In genomic region chr12:47417960-47418359, GRCh38 we compare ENCODE assay signal across 35 cellular contexts.
"Had no signal": no experiment of that assay in that cellular context is flagged by ENCODE, and none has a peak within 500 bp of the region (broad histone marks: within the 10 kb centered on the region; RNA-seq: fewer than 3 reads in every experiment).

No MANE protein-coding gene starts in this region.

- H3K4me3 ChIP-seq: adrenal gland, body of pancreas, breast epithelium had no signal

- H3K27me3 Mint-ChIP-seq: activated CD4-positive, alpha-beta memory T cell treated with anti-CD3 and anti-CD28 coated beads for 36 hours; activated CD4-positive, alpha-beta T cell treated with anti-CD3 and anti-CD28 coated beads, Interleukin-2, amount 10 ng/mL, durations not matched to agents 24 days and 14 days; activated CD8-positive, alpha-beta T cell treated with anti-CD3 and anti-CD28 coated beads for 36 hours; activated naive CD4-positive, alpha-beta T cell treated with anti-CD3 and anti-CD28 coated beads, Interleukin-2, amount 10 ng/mL, durations not matched to agents 7 days and 5 days; activated naive CD4-positive, alpha-beta T cell treated with anti-CD3 and anti-CD28 coated beads, Interleukin-2, amount 50 U/mL, for 24 hours; activated naive CD8-positive, alpha-beta T cell; activated naive CD8-positive, alpha-beta T cell treated with anti-CD3 and anti-CD28 coated beads, Interleukin-2, amount 10 ng/mL, durations not matched to agents 7 days and 5 days had no signal

- DNase-seq: activated B cell treated with CpG ODN at 0.5 μM for 24 hours; activated CD4-positive, alpha-beta memory T cell treated with anti-CD3 and anti-CD28 coated beads for 36 hours; activated CD4-positive, alpha-beta T cell treated with anti-CD3 and anti-CD28 coated beads, Interleukin-2, amount 10 ng/mL, durations not matched to agents 24 days and 14 days; activated CD4-positive, alpha-beta T cell treated with anti-CD3 and anti-CD28 coated beads, Interleukin-2, amount 50 U/mL, for 1 hour; activated CD4-positive, alpha-beta T cell treated with anti-CD3 and anti-CD28 coated beads, Interleukin-2, amount 50 U/mL, for 4 hours; activated CD4-positive, CD25-positive, alpha-beta regulatory T cell treated with anti-CD3 and anti-CD28 coated beads, Interleukin-2, amount 50 U/mL, for 72 hours; activated CD8-positive, alpha-beta memory T cell treated with anti-CD3 and anti-CD28 coated beads, Interleukin-2, amount 50 U/mL, for 4 hours; activated CD8-positive, alpha-beta T cell treated with anti-CD3 and anti-CD28 coated beads for 36 hours; activated effector memory CD4-positive, alpha-beta T cell treated with Interleukin-2 at 50 U/mL for 16 hours; activated gamma-delta T cell; activated naive CD4-positive, alpha-beta T cell treated with anti-CD3 and anti-CD28 coated beads, Interleukin-2, amount 10 ng/mL, durations not matched to agents 7 days and 5 days; activated naive CD4-positive, alpha-beta T cell treated with Interleukin-2 at 50 U/mL for 16 hours; activated naive CD8-positive, alpha-beta T cell treated with anti-CD3 and anti-CD28 coated beads, Interleukin-2, amount 10 ng/mL, durations not matched to agents 7 days and 5 days; activated T-cell treated with anti-CD3 and anti-CD28 coated beads for 4 hours; activated T-cell treated with anti-CD3 and anti-CD28 coated beads, Interleukin-2, amount 50 U/mL, for 1 hour; activated T-cell treated with anti-CD3 and anti-CD28 coated beads, Interleukin-2, amount 50 U/mL, for 4 hours; activated T-cell treated with anti-CD3 and anti-CD28 coated beads, Interleukin-2, amount 50 U/mL, for 72 hours; adrenal gland; amniotic stem cell; aorta; body of pancreas; brain microvascular endothelial cell; central memory CD4-positive, alpha-beta T cell; SW 1271; T-helper 1 cell; T-helper 2 cell; T-helper 9 cell had no signal

- H3K9me3 Mint-ChIP-seq: activated B cell treated with CpG ODN at 0.5 μM for 24 hours; activated CD4-positive, alpha-beta memory T cell treated with anti-CD3 and anti-CD28 coated beads for 36 hours; activated T-cell treated with anti-CD3 and anti-CD28 coated beads, Interleukin-2, amount 50 U/mL, for 4 hours; activated T-helper 1 cell treated with anti-CD3 and anti-CD28 coated beads, Interleukin-12 subunit alpha, Interleukin-12 subunit beta, Interleukin-2, Interleukin-4 antibody, amounts not matched to agents 30 ng/mL and 10 ng/mL and 1 ng/mL, durations not matched to agents 14 hours and 24 hours and 36 hours; activated T-helper 2 cell treated with anti-CD3 and anti-CD28 coated beads, Interferon-gamma antibody, Interleukin-2, Interleukin-4, amounts not matched to agents 10 μg/mL and 5 μg/mL and 100 μg/mL, durations not matched to agents 14 hours and 24 hours and 36 hours; T-helper 2 cell treated with Interferon-gamma antibody and Interleukin-4, amounts not matched to agents 5 μg/mL and 100 μg/mL, for 36 hours had no signal

- H3K36me3 ChIP-seq: adrenal gland, brain microvascular endothelial cell, breast epithelium had no signal

- H3K4me1 ChIP-seq: adrenal gland, body of pancreas, breast epithelium had no signal

- H3K9me3 ChIP-seq: adrenal gland, body of pancreas, breast epithelium had no signal

- H3K36me3 Mint-ChIP-seq: activated naive CD4-positive, alpha-beta T cell treated with anti-CD3 and anti-CD28 coated beads, Interleukin-2, amount 10 ng/mL, durations not matched to agents 7 days and 5 days had no signal

- ATAC-seq: activated CD8-positive, alpha-beta T cell treated with anti-CD3 and anti-CD28 coated beads for 36 hours; activated T-cell treated with anti-CD3 and anti-CD28 coated beads, Interleukin-2, amount 50 U/mL, for 4 hours; activated T-cell treated with anti-CD3 and anti-CD28 coated beads, Interleukin-2, amount 50 U/mL, for 72 hours; body of pancreas had no signal

- H3K27me3 ChIP-seq: adrenal gland, body of pancreas, brain microvascular endothelial cell, breast epithelium had no signal

- H3K27ac Mint-ChIP-seq: activated B cell treated with CpG ODN at 0.5 μM for 24 hours; activated CD4-positive, alpha-beta memory T cell treated with anti-CD3 and anti-CD28 coated beads for 36 hours; activated CD4-positive, alpha-beta T cell treated with anti-CD3 and anti-CD28 coated beads, Interleukin-2, amount 10 ng/mL, durations not matched to agents 24 days and 14 days; activated CD8-positive, alpha-beta T cell treated with anti-CD3 and anti-CD28 coated beads for 36 hours; activated naive CD4-positive, alpha-beta T cell treated with anti-CD3 and anti-CD28 coated beads, Interleukin-2, amount 10 ng/mL, durations not matched to agents 7 days and 5 days; activated naive CD4-positive, alpha-beta T cell treated with anti-CD3 and anti-CD28 coated beads, Interleukin-2, amount 50 U/mL, for 24 hours; activated naive CD8-positive, alpha-beta T cell; activated naive CD8-positive, alpha-beta T cell treated with anti-CD3 and anti-CD28 coated beads, Interleukin-2, amount 10 ng/mL, durations not matched to agents 7 days and 5 days; activated T-cell treated with anti-CD3 and anti-CD28 coated beads, Interleukin-2, amount 50 U/mL, for 72 hours; activated T-helper 1 cell treated with anti-CD3 and anti-CD28 coated beads, Interleukin-12 subunit alpha, Interleukin-12 subunit beta, Interleukin-2, Interleukin-4 antibody, amounts not matched to agents 30 ng/mL and 10 ng/mL and 1 ng/mL, durations not matched to agents 14 hours and 24 hours and 36 hours; activated T-helper 2 cell treated with anti-CD3 and anti-CD28 coated beads, Interferon-gamma antibody, Interleukin-2, Interleukin-4, amounts not matched to agents 10 μg/mL and 5 μg/mL and 100 μg/mL, durations not matched to agents 14 hours and 24 hours and 36 hours; T-helper 1 cell treated with Interleukin-12 subunit alpha and Interleukin-12 subunit beta and Interleukin-4 antibody, amounts not matched to agents 30 μg/mL and 1 μg/mL, for 36 hours; T-helper 2 cell treated with Interferon-gamma antibody and Interleukin-4, amounts not matched to agents 5 μg/mL and 100 μg/mL, for 36 hours had no signal

- H3K4me3 Mint-ChIP-seq: activated B cell treated with CpG ODN at 0.5 μM for 24 hours; activated CD4-positive, alpha-beta memory T cell treated with anti-CD3 and anti-CD28 coated beads for 36 hours; activated CD4-positive, alpha-beta T cell treated with anti-CD3 and anti-CD28 coated beads, Interleukin-2, amount 10 ng/mL, durations not matched to agents 24 days and 14 days; activated CD8-positive, alpha-beta T cell treated with anti-CD3 and anti-CD28 coated beads for 36 hours; activated naive CD4-positive, alpha-beta T cell treated with anti-CD3 and anti-CD28 coated beads, Interleukin-2, amount 10 ng/mL, durations not matched to agents 7 days and 5 days; activated naive CD4-positive, alpha-beta T cell treated with anti-CD3 and anti-CD28 coated beads, Interleukin-2, amount 50 U/mL, for 24 hours; activated naive CD8-positive, alpha-beta T cell; activated naive CD8-positive, alpha-beta T cell treated with anti-CD3 and anti-CD28 coated beads, Interleukin-2, amount 10 ng/mL, durations not matched to agents 7 days and 5 days; activated T-cell treated with anti-CD3 and anti-CD28 coated beads, Interleukin-2, amount 50 U/mL, for 4 hours; activated T-cell treated with anti-CD3 and anti-CD28 coated beads, Interleukin-2, amount 50 U/mL, for 72 hours; activated T-helper 1 cell treated with anti-CD3 and anti-CD28 coated beads, Interleukin-12 subunit alpha, Interleukin-12 subunit beta, Interleukin-2, Interleukin-4 antibody, amounts not matched to agents 30 ng/mL and 10 ng/mL and 1 ng/mL, durations not matched to agents 14 hours and 24 hours and 36 hours; T-helper 1 cell treated with Interleukin-12 subunit alpha and Interleukin-12 subunit beta and Interleukin-4 antibody, amounts not matched to agents 30 μg/mL and 1 μg/mL, for 36 hours; T-helper 2 cell treated with Interferon-gamma antibody and Interleukin-4, amounts not matched to agents 5 μg/mL and 100 μg/mL, for 36 hours had no signal

- H3K27ac ChIP-seq: adrenal gland, body of pancreas, brain microvascular endothelial cell, breast epithelium, VCaP had no signal
